ENCODE assay signal across 13 cellular contexts in the genomic region with DNA sequence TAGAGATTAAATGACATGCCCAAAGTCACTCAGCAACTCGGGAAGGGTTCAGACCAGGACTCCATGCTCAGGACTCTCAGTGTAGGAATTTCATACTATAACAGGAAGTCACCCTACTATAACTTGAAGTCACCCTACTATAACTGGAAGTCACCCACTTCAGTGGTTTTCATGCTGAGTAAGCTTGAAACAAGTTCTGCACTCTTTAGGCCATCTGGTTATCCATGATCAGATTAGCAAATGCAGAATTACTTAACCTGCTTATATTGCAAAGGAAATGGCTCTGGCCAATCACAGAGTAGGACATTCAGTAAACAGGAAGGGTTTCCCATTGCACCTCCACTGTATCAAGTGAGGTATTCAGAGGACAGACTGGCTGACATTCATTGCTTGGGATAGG.
DNase-seq lines count a peak whose midpoint lies in the region; ATAC-seq, FAIRE-seq and TF ChIP-seq lines count a peak whose summit lies in the region.
"Had no signal": no experiment of that assay in that cellular context is flagged by ENCODE, and none has a peak within 500 bp of the region (broad histone marks: within the 10 kb centered on the region; RNA-seq: fewer than 3 reads in every experiment).

No MANE protein-coding gene starts in this region.

- peak; percentile 96 for ATAC-seq in GM21360 (IDR thresholded peaks at IDR 0.05; ENCODE audit: unreplicated experiment)
- peak; percentile 86 for ATAC-seq in HG03097 (IDR thresholded peaks at IDR 0.05; ENCODE audit: low FRiP score, unreplicated experiment)
- ATAC-seq in activated CD8-positive, alpha-beta T cell treated with anti-CD3 and anti-CD28 coated beads, Interleukin-2, amount 10 ng/mL, durations not matched to agents 7 days and 5 days: peak; percentile 44
- ATAC-seq: esophagus mucosa had no signal

- no peaks in the 10 kb centered on the region for H3K27me3 ChIP-seq in thyroid gland
- H3K27me3 ChIP-seq in osteoblast (ENCODE audit: insufficient read depth, low read length): no peaks in the 10 kb centered on the region
- H3K27me3 ChIP-seq: right lobe of liver had no signal

- POLR2A ChIA-PET in activated CD8-positive, alpha-beta T cell treated with anti-CD3 and anti-CD28 coated beads, Interleukin-2, amount 10 ng/mL, durations not matched to agents 7 days and 5 days (lab: Charles Lee): no interaction called here

- peaks cover 18% of the 10 kb centered on the region for H3K4me1 Mint-ChIP-seq in activated CD8-positive, alpha-beta T cell treated with anti-CD3 and anti-CD28 coated beads, Interleukin-2, amount 10 ng/mL, durations not matched to agents 7 days and 5 days (ENCODE audit: low read depth)

- H3K79me2 ChIP-seq in osteoblast (ENCODE audit: insufficient read depth, low read length): no peaks in the 10 kb centered on the region

- TF ChIP-seq CTCF in thyroid gland (IDR thresholded peaks at IDR 0.05) (no peak), osteoblast (IDR thresholded peaks at IDR 0.05; ENCODE audit: extremely low read depth, low read depth, low read length) (no peak)

- FAIRE-seq in GM18507 (lab: Jason Lieb, UNC): no peak
- FAIRE-seq: G401.6 had no signal

- no peak overlapping the region for H3K4me2 ChIP-seq in osteoblast (ENCODE audit: insufficient read depth, low read length)

- CTCF ChIA-PET in activated CD8-positive, alpha-beta T cell treated with anti-CD3 and anti-CD28 coated beads, Interleukin-2, amount 10 ng/mL, durations not matched to agents 7 days and 5 days (lab: Charles Lee): no interaction called here

- H3K27ac Mint-ChIP-seq in activated CD8-positive, alpha-beta T cell treated with anti-CD3 and anti-CD28 coated beads, Interleukin-2, amount 10 ng/mL, durations not matched to agents 7 days and 5 days: no peak overlapping the region

- H3K4me3 ChIP-seq in thyroid gland (replicated peaks in 1 of 3) (no peak overlapping the region), osteoblast (ENCODE audit: insufficient read depth, low read length) (no peak overlapping the region)
- H3K4me3 ChIP-seq: left ventricle myocardium inferior, right lobe of liver had no signal

- no peaks in the 10 kb centered on the region for H3K4me1 ChIP-seq in thyroid gland
- no peaks in the 10 kb centered on the region for H3K4me1 ChIP-seq in osteoblast (ENCODE audit: insufficient read depth, low read length)
- H3K4me1 ChIP-seq: left ventricle myocardium inferior had no signal

- H3K27me3 Mint-ChIP-seq in activated CD8-positive, alpha-beta T cell treated with anti-CD3 and anti-CD28 coated beads, Interleukin-2, amount 10 ng/mL, durations not matched to agents 7 days and 5 days (ENCODE audit: low read depth): peaks cover 3% of the 10 kb centered on the region

- 94% methylated on average over 1 of the region's 1 CpG for WGBS in thyroid gland, 2 donors

- no peaks in the 10 kb centered on the region for H3K9me3 Mint-ChIP-seq in activated CD8-positive, alpha-beta T cell treated with anti-CD3 and anti-CD28 coated beads, Interleukin-2, amount 10 ng/mL, durations not matched to agents 7 days and 5 days (ENCODE audit: insufficient read depth)

- no peak for TF ChIP-seq POLR2A in thyroid gland (IDR thresholded peaks at IDR 0.05)

- no peak overlapping the region for H2AFZ ChIP-seq in osteoblast (ENCODE audit: low read length)

- no peak overlapping the region for H3K4me3 Mint-ChIP-seq in activated CD8-positive, alpha-beta T cell treated with anti-CD3 and anti-CD28 coated beads, Interleukin-2, amount 10 ng/mL, durations not matched to agents 7 days and 5 days

- peak; percentile 5 for DNase-seq in GM18507 (ENCODE audit: extremely low spot score, insufficient read length, low read depth)
- DNase-seq in activated CD8-positive, alpha-beta T cell treated with anti-CD3 and anti-CD28 coated beads, Interleukin-2, amount 10 ng/mL, durations not matched to agents 7 days and 5 days: peak; percentile 21
- no peak for DNase-seq in Kasumi-1 (lab: John Stamatoyannopoulos, UW)
- no peak for DNase-seq in NCI-H1930 (lab: John Stamatoyannopoulos, UW)
- no peak for DNase-seq in thyroid gland
- DNase-seq in osteoblast (ENCODE audit: insufficient read length, low spot score, missing footprints): no peak
- DNase-seq: left ventricle myocardium inferior, NCI-H524 treated with DMSO at 0.1 percent for 48 hours, right lobe of liver had no signal

- intact Hi-C loops in thyroid gland (cut with DNase I): no loop called here

- H3K9me3 ChIP-seq in thyroid gland (no peaks in the 10 kb centered on the region), osteoblast (ENCODE audit: low read depth, low read length) (no peaks in the 10 kb centered on the region)
- H3K9me3 ChIP-seq: left ventricle myocardium inferior, right lobe of liver had no signal

- H4K20me1 ChIP-seq in osteoblast (ENCODE audit: insufficient read depth, low read length): no peaks in the 10 kb centered on the region

- H3K36me3 ChIP-seq in thyroid gland (no peaks in the 10 kb centered on the region), osteoblast (ENCODE audit: insufficient read depth, low read length) (no peaks in the 10 kb centered on the region)
- H3K36me3 ChIP-seq: left ventricle myocardium inferior, right lobe of liver had no signal

- H3K27ac ChIP-seq in thyroid gland: no peak overlapping the region
- no peak overlapping the region for H3K27ac ChIP-seq in osteoblast (ENCODE audit: low read depth, low read length)
- H3K27ac ChIP-seq: left ventricle myocardium inferior, right lobe of liver had no signal

- no peaks in the 10 kb centered on the region for H3K36me3 Mint-ChIP-seq in activated CD8-positive, alpha-beta T cell treated with anti-CD3 and anti-CD28 coated beads, Interleukin-2, amount 10 ng/mL, durations not matched to agents 7 days and 5 days (ENCODE audit: low read depth)

Comparison
In these comparisons a context has a peak if more than half of its experiments do, and no peak if none do; other contexts are left out.
1. DNase-seq: peak in GM18507 (single experiment) and activated CD8-positive, alpha-beta T cell treated with anti-CD3 and anti-CD28 coated beads, Interleukin-2, amount 10 ng/mL, durations not matched to agents 7 days and 5 days (single experiment); none in Kasumi-1 (0 of 2), NCI-H1930 (0 of 2), thyroid gland (0 of 2) and osteoblast (single experiment).
2. ATAC-seq: peak in every context shown above with its lines; median percentile 96 in GM21360; 86 in HG03097; 44 in activated CD8-positive, alpha-beta T cell treated with anti-CD3 and anti-CD28 coated beads, Interleukin-2, amount 10 ng/mL, durations not matched to agents 7 days and 5 days.